In the genomic region with DNA sequence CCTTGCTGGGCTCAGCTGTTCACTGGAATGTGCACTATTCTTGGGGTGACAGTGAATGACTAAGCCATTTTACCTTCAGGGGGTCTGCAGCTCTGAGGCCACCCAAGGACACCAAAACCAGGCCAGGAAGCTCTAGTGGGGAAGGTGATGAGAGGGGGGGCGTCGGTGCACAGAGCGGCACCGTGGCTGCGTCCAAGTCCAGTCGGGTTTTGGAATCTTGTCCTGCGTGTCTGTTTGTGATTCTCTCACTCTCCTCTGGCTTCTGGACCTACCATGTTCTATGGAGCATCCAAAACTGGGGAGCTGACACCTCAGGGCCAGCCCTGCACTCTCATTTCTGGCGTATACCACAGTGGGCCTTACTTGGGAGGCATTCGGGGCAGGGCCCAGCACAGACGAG, we compare ENCODE assay signal across 19 cellular contexts.
DNase-seq lines count a peak whose midpoint lies in the region; ATAC-seq and TF ChIP-seq lines count a peak whose summit lies in the region.
"Had no signal": no experiment of that assay in that cellular context is flagged by ENCODE, and none has a peak within 500 bp of the region (broad histone marks: within the 10 kb centered on the region; RNA-seq: fewer than 3 reads in every experiment).

No MANE protein-coding gene starts in this region.

- H3K27me3 ChIP-seq in colonic mucosa: no peaks in the 10 kb centered on the region
- H3K27me3 ChIP-seq in mesenchymal stem cell (ENCODE audit: control insufficient read depth in 1 of 2, insufficient read depth in 1 of 2, low read length in 2 of 2): peaks cover 0 to 4% of the 10 kb centered on the region in 2 experiments
- no peaks in the 10 kb centered on the region for H3K27me3 ChIP-seq in neuronal stem cell (ENCODE audit: control insufficient read depth in 3 of 3, insufficient read depth in 3 of 3, low read depth in 1 of 3, low read length in 3 of 3)

- H3K27ac ChIP-seq in colonic mucosa: no peak overlapping the region
- H3K27ac ChIP-seq in mesenchymal stem cell (ENCODE audit: low read length, poor library complexity, severe bottlenecking): no peak overlapping the region
- H3K27ac ChIP-seq in neuronal stem cell (replicated peaks; ENCODE audit: low read length): no peak overlapping the region

- H3K9me3 ChIP-seq in colonic mucosa: no peaks in the 10 kb centered on the region
- no peaks in the 10 kb centered on the region for H3K9me3 ChIP-seq in mesenchymal stem cell (ENCODE audit: control insufficient read depth, low read length)
- H3K9me3 ChIP-seq in neuronal stem cell (replicated peaks in 1 of 2; ENCODE audit: control insufficient read depth in 2 of 2, insufficient read depth in 1 of 2, low read depth in 1 of 2, low read length in 2 of 2): no peaks in the 10 kb centered on the region

- no peak for TF ChIP-seq CTCF in colonic mucosa (IDR thresholded peaks at IDR 0.05)

- no peak overlapping the region for H4K91ac ChIP-seq in mesenchymal stem cell (ENCODE audit: low read length)
- H4K91ac ChIP-seq in neuronal stem cell (ENCODE audit: low read depth, low read length, poor library complexity): peak overlapping the region; percentile 5

- peak; percentile 6 for DNase-seq in colonic mucosa
- DNase-seq in mesenchymal stem cell: no peak
- DNase-seq in neuronal stem cell (ENCODE audit: low spot score): no peak
- no peak for DNase-seq in HK-2 (ENCODE audit: unreplicated experiment)
- no peak for DNase-seq in stimulated activated naive CD8-positive, alpha-beta T cell treated with anti-CD3 and anti-CD28 coated beads, Interleukin-15, amount 100 ng/mL, for 72 hours
- DNase-seq in DMS53 treated with DMSO at 0.1 percent for 48 hours (lab: John Stamatoyannopoulos, UW; ENCODE audit: unreplicated experiment): no peak
- no peak for DNase-seq in NCI-H2081 (lab: John Stamatoyannopoulos, UW)
- DNase-seq: CD4-positive, CD25-positive, alpha-beta regulatory T cell; DMS79; H9; KG1; NCI-H1092; NCI-H1436; NCI-H187 treated with DMSO at 0.1 percent for 48 hours; NCI-H2227 treated with DMSO at 0.1 percent for 48 hours; NCI-H510A; NCI-H748 treated with DMSO at 0.1 percent for 48 hours; SIG-M5 had no signal

- no peak overlapping the region for H3K4me3 Mint-ChIP-seq in stimulated activated naive CD8-positive, alpha-beta T cell treated with anti-CD3 and anti-CD28 coated beads, Interleukin-15, amount 100 ng/mL, for 72 hours
- H3K4me3 Mint-ChIP-seq: CD4-positive, CD25-positive, alpha-beta regulatory T cell; H9 had no signal

- H3K18ac ChIP-seq in mesenchymal stem cell (ENCODE audit: low read depth in 1 of 2, low read length in 2 of 2): no peak overlapping the region
- H3K18ac ChIP-seq in neuronal stem cell (ENCODE audit: low read length): peak overlapping the region; percentile 6

- no peak overlapping the region for H3K23ac ChIP-seq in mesenchymal stem cell (ENCODE audit: low read length in 2 of 2)
- H3K23ac ChIP-seq in neuronal stem cell (ENCODE audit: low read depth, low read length, poor library complexity): no peak overlapping the region

- intact Hi-C loops in colonic mucosa (cut with DNase I): no loop called here

- peaks cover 42% of the 10 kb centered on the region for H3K4me1 Mint-ChIP-seq in stimulated activated naive CD8-positive, alpha-beta T cell treated with anti-CD3 and anti-CD28 coated beads, Interleukin-15, amount 100 ng/mL, for 72 hours

- H3K36me3 ChIP-seq in colonic mucosa: no peaks in the 10 kb centered on the region
- no peaks in the 10 kb centered on the region for H3K36me3 ChIP-seq in mesenchymal stem cell (ENCODE audit: control insufficient read depth in 1 of 2, insufficient read depth in 2 of 2, low read depth in 1 of 2, low read length in 2 of 2)
- no peaks in the 10 kb centered on the region for H3K36me3 ChIP-seq in neuronal stem cell (replicated peaks in 1 of 2; ENCODE audit: control insufficient read depth in 2 of 2, insufficient read depth in 2 of 2, low read length in 2 of 2)

- H2AK5ac ChIP-seq in mesenchymal stem cell (ENCODE audit: low read length, severe bottlenecking): peak overlapping the region; percentile 32
- no peak overlapping the region for H2AK5ac ChIP-seq in neuronal stem cell (ENCODE audit: low read depth, low read length)

- H2BK15ac ChIP-seq in mesenchymal stem cell (ENCODE audit: low read depth, poor library complexity, severe bottlenecking): no peak overlapping the region
- H2BK15ac ChIP-seq in neuronal stem cell (ENCODE audit: low read length): no peak overlapping the region

- H3K9ac ChIP-seq in colonic mucosa (ENCODE audit: low read depth in 2 of 2, low read length in 2 of 2): no peak overlapping the region
- no peak overlapping the region for H3K9ac ChIP-seq in mesenchymal stem cell (ENCODE audit: low read length)
- H3K9ac ChIP-seq in neuronal stem cell (ENCODE audit: low read depth, low read length, poor library complexity): no peak overlapping the region

- H4K8ac ChIP-seq in mesenchymal stem cell (ENCODE audit: low read length) (no peak overlapping the region), neuronal stem cell (ENCODE audit: low read depth, low read length) (no peak overlapping the region)

- no peak overlapping the region for H3K4ac ChIP-seq in mesenchymal stem cell (ENCODE audit: low read depth in 1 of 2, low read length in 2 of 2)
- no peak overlapping the region for H3K4ac ChIP-seq in neuronal stem cell (ENCODE audit: low read length)

- H3K14ac ChIP-seq in mesenchymal stem cell (ENCODE audit: low read length in 2 of 2) (no peak overlapping the region), neuronal stem cell (ENCODE audit: low read length) (peak overlapping the region; percentile 23)

- no peak overlapping the region for H2BK120ac ChIP-seq in mesenchymal stem cell (ENCODE audit: low read depth, low read length)
- H2BK120ac ChIP-seq in neuronal stem cell (ENCODE audit: low read depth, low read length): no peak overlapping the region

- no peak overlapping the region for H2AFZ ChIP-seq in mesenchymal stem cell (ENCODE audit: low read depth, low read length)
- H2AFZ ChIP-seq in neuronal stem cell (ENCODE audit: low read length): peak overlapping the region; percentile 25

- no peak overlapping the region for H2BK5ac ChIP-seq in mesenchymal stem cell (ENCODE audit: low read depth, low read length, poor library complexity, severe bottlenecking)
- no peak overlapping the region for H2BK5ac ChIP-seq in neuronal stem cell (ENCODE audit: low read length)

- H3K4me1 ChIP-seq in colonic mucosa (no peaks in the 10 kb centered on the region), mesenchymal stem cell (ENCODE audit: control insufficient read depth, insufficient read depth, low read depth, low read length) (peaks cover 30% of the 10 kb centered on the region), neuronal stem cell (ENCODE audit: control insufficient read depth in 2 of 2, insufficient read depth in 1 of 2, low read depth in 1 of 2, low read length in 2 of 2) (peaks cover 11 to 30% of the 10 kb centered on the region in 2 donors)

- H3K9me3 Mint-ChIP-seq in stimulated activated naive CD8-positive, alpha-beta T cell treated with anti-CD3 and anti-CD28 coated beads, Interleukin-15, amount 100 ng/mL, for 72 hours: no peaks in the 10 kb centered on the region
- H3K9me3 Mint-ChIP-seq: H9 had no signal

- peaks cover 8% of the 10 kb centered on the region for H3K27me3 Mint-ChIP-seq in stimulated activated naive CD8-positive, alpha-beta T cell treated with anti-CD3 and anti-CD28 coated beads, Interleukin-15, amount 100 ng/mL, for 72 hours
- H3K27me3 Mint-ChIP-seq: CD4-positive, CD25-positive, alpha-beta regulatory T cell had no signal

- H3K79me1 ChIP-seq in mesenchymal stem cell (replicated peaks; ENCODE audit: low read length, poor library complexity, severe bottlenecking): no peaks in the 10 kb centered on the region
- no peaks in the 10 kb centered on the region for H3K79me1 ChIP-seq in neuronal stem cell (ENCODE audit: low read depth, low read length)

- H3K4me2 ChIP-seq in mesenchymal stem cell (ENCODE audit: low read length, poor library complexity, severe bottlenecking) (no peak overlapping the region), neuronal stem cell (ENCODE audit: insufficient read depth, low read length, poor library complexity, severe bottlenecking) (no peak overlapping the region)

- WGBS in mesenchymal stem cell: 90% methylated on average over 10 of the region's 10 CpGs
- WGBS in neuronal stem cell (ENCODE audit: extremely low coverage in 2 of 2, insufficient read length in 2 of 2, insufficient replicate concordance in 1 of 2), 2 donors: no CpG with 5 or more reads among the region's 10 CpGs

- no peak overlapping the region for H2BK12ac ChIP-seq in mesenchymal stem cell (ENCODE audit: low read length in 2 of 2)
- no peak overlapping the region for H2BK12ac ChIP-seq in neuronal stem cell (ENCODE audit: low read length)

- no peak overlapping the region for H3K27ac Mint-ChIP-seq in stimulated activated naive CD8-positive, alpha-beta T cell treated with anti-CD3 and anti-CD28 coated beads, Interleukin-15, amount 100 ng/mL, for 72 hours
- H3K27ac Mint-ChIP-seq: H9 had no signal

- H3K4me3 ChIP-seq in colonic mucosa (no peak overlapping the region), mesenchymal stem cell (ENCODE audit: insufficient read depth in 1 of 2, low read depth in 1 of 2, low read length in 2 of 2) (no peak overlapping the region), neuronal stem cell (ENCODE audit: low read length in 2 of 2) (no peak overlapping the region)

- ATAC-seq in stimulated activated naive CD8-positive, alpha-beta T cell treated with anti-CD3 and anti-CD28 coated beads, Interleukin-15, amount 100 ng/mL, for 72 hours: no peak
- ATAC-seq: Panc1 had no signal
